11 cellular contexts compared by ENCODE assay signal in genomic region chr9:136079211-136079915, GRCh38.
DNase-seq lines count a peak whose midpoint lies in the region; ATAC-seq and TF ChIP-seq lines count a peak whose summit lies in the region.
"Had no signal": no experiment of that assay in that cellular context is flagged by ENCODE, and none has a peak within 500 bp of the region (broad histone marks: within the 10 kb centered on the region; RNA-seq: fewer than 3 reads in every experiment).

No MANE protein-coding gene starts in this region.

- H3K9ac ChIP-seq in stomach smooth muscle (ENCODE audit: low read length in 2 of 2) = peak overlapping the region in 1 of 2 donors; percentile 31

- intact Hi-C loops in head of caudate nucleus (cut with DNase I) = no loop called here

- H3K27me3 ChIP-seq in WERI-Rb-1 (ENCODE audit: insufficient read depth, low read depth, severe bottlenecking) = no peaks in the 10 kb centered on the region
- H3K27me3 ChIP-seq in stomach smooth muscle (ENCODE audit: control insufficient read depth in 1 of 2, insufficient read depth in 2 of 2, low read length in 2 of 2) = no peaks in the 10 kb centered on the region

- peak; percentile 27; the same call in 1 of the 2 replicates for TF ChIP-seq CTCF in WERI-Rb-1 (IDR thresholded peaks at IDR 0.05; ENCODE audit: low read depth, low read length)

- H3K9me3 ChIP-seq in WERI-Rb-1 (ENCODE audit: severe bottlenecking) (no peaks in the 10 kb centered on the region), stomach smooth muscle (ENCODE audit: control insufficient read depth in 2 of 2, low read length in 2 of 2) (no peaks in the 10 kb centered on the region)

- no peak overlapping the region for H3K27ac ChIP-seq in WERI-Rb-1
- peak overlapping the region; percentile 79 for H3K27ac ChIP-seq in stomach smooth muscle (ENCODE audit: low read length)
- H3K27ac ChIP-seq: 22Rv1 had no signal

- DNase-seq in DMS 273 (lab: John Stamatoyannopoulos, UW; ENCODE audit: unreplicated experiment) = peak; percentile 35
- DNase-seq in DMS 273 treated with DMSO at 0.1 percent for 48 hours (lab: John Stamatoyannopoulos, UW) = no peak
- no peak for DNase-seq in WERI-Rb-1
- peak; percentile 13 for DNase-seq in kidney tubule cell (ENCODE audit: low spot score)
- no peak for DNase-seq in head of caudate nucleus
- DNase-seq: activated T-cell treated with anti-CD3 and anti-CD28 coated beads, Interleukin-2, amount 50 U/mL, for 4 hours; stimulated activated CD4-positive, alpha-beta T cell treated with anti-CD3 and anti-CD28 coated beads, Interleukin-12 subunit alpha, Interleukin-12 subunit beta, amount 100 ng/mL, for 4 hours had no signal

- no peak for ATAC-seq in GM21390 (IDR thresholded peaks at IDR 0.05; ENCODE audit: unreplicated experiment)
- ATAC-seq in HG02623 (IDR thresholded peaks at IDR 0.05; ENCODE audit: unreplicated experiment) = no peak
- ATAC-seq: activated T-cell treated with anti-CD3 and anti-CD28 coated beads, Interleukin-2, amount 50 U/mL, for 4 hours had no signal

- H3K4me3 ChIP-seq in WERI-Rb-1 (ENCODE audit: low read depth, low read length) (no peak overlapping the region), stomach smooth muscle (ENCODE audit: low read length in 2 of 2) (peak overlapping the region; percentile 25 to 47)

- no peaks in the 10 kb centered on the region; the same call in 1 of the 2 replicates for H3K36me3 ChIP-seq in WERI-Rb-1
- H3K36me3 ChIP-seq in stomach smooth muscle (ENCODE audit: control insufficient read depth in 2 of 2, insufficient read depth in 2 of 2, low read length in 2 of 2) = peaks cover 0 to 4% of the 10 kb centered on the region in 2 donors

- H3K4me1 ChIP-seq in stomach smooth muscle (ENCODE audit: control insufficient read depth, insufficient read depth, low read length) = peaks cover 79% of the 10 kb centered on the region

Comparison
In these comparisons a context has a peak if more than half of its experiments do, and no peak if none do; other contexts are left out.
1. DNase-seq: peak in DMS 273 (single experiment) and kidney tubule cell (single experiment); none in DMS 273 treated with DMSO at 0.1 percent for 48 hours (single experiment), WERI-Rb-1 (single experiment) and head of caudate nucleus (0 of 42).